ENCODE assay signal across 8 cellular contexts in genomic region chr10:117442944-117443676, GRCh38.
DNase-seq lines count a peak whose midpoint lies in the region; ATAC-seq, FAIRE-seq and TF ChIP-seq lines count a peak whose summit lies in the region.

No MANE protein-coding gene starts in this region.

- no peaks in the 10 kb centered on the region for H3K36me3 Mint-ChIP-seq in T-helper 17 cell (ENCODE audit: low read depth)

- no peaks in the 10 kb centered on the region for H3K4me1 Mint-ChIP-seq in T-helper 17 cell

- H3K9me3 ChIP-seq in T-helper 17 cell (ENCODE audit: control insufficient read depth, low read length, poor library complexity, severe bottlenecking): no peaks in the 10 kb centered on the region

- in situ Hi-C loops in astrocyte of the spinal cord (cut with HindIII; ENCODE audit: low sequenced_read_pairs): no loop called here

- H3K4me3 Mint-ChIP-seq in T-helper 17 cell: no peak overlapping the region

- ATAC-seq in GM21526 (IDR thresholded peaks at IDR 0.05; ENCODE audit: low FRiP score, unreplicated experiment) (peak; percentile 80), T-helper 17 cell (peak; percentile 59)

- DNase-seq in D721Med (ENCODE audit: insufficient read length, low spot score): no peak
- DNase-seq in LNCaP clone FGC (ENCODE audit: low read depth): no peak
- peak; percentile 19 to 26 (median 23) for DNase-seq in T-helper 17 cell
- DNase-seq in astrocyte of the spinal cord (ENCODE audit: low read depth, low spot score): peak; percentile 60
- peak; percentile 54 for DNase-seq in iPS DF 19.7 (ENCODE audit: low read depth, low spot score)
- DNase-seq in skeletal muscle cell (ENCODE audit: low read depth): peak; percentile 48
- no peak for DNase-seq in DMS79 treated with DMSO at 0.1 percent for 48 hours (lab: John Stamatoyannopoulos, UW)

- H3K27ac Mint-ChIP-seq in T-helper 17 cell: no peak overlapping the region

- TF ChIP-seq CTCF in D721Med (IDR thresholded peaks at IDR 0.05; ENCODE audit: insufficient read depth, missing control alignments) (peak; percentile 69), LNCaP clone FGC (IDR thresholded peaks at IDR 0.05; ENCODE audit: control insufficient read depth, extremely low read depth, insufficient read depth) (peak; percentile 80), astrocyte of the spinal cord (IDR thresholded peaks at IDR 0.05; ENCODE audit: low read depth, low read length) (peak; percentile 88)

- no peak overlapping the region for H3K4me3 ChIP-seq in LNCaP clone FGC (ENCODE audit: low read depth, low read length)
- no peak overlapping the region for H3K4me3 ChIP-seq in astrocyte of the spinal cord (ENCODE audit: low read depth, low read length)
- H3K4me3 ChIP-seq in skeletal muscle cell (ENCODE audit: low read depth, low read length): peak overlapping the region; percentile 20

- H3K27me3 Mint-ChIP-seq in T-helper 17 cell: peaks cover 22% of the 10 kb centered on the region

- FAIRE-seq in D721Med (lab: Jason Lieb, UNC): no peak

Comparison
In these comparisons a context has a peak if more than half of its experiments do, and no peak if none do; other contexts are left out.
1. DNase-seq: peak in T-helper 17 cell (3 of 3), astrocyte of the spinal cord (single experiment), iPS DF 19.7 (single experiment) and skeletal muscle cell (single experiment); none in D721Med (single experiment), LNCaP clone FGC (single experiment) and DMS79 treated with DMSO at 0.1 percent for 48 hours (single experiment).
2. Peak in every context shown above with its lines, with median percentiles within 50 percentile points of each other: CTCF ChIP-seq.